ENCODE assay signal across 10 cellular contexts in the genomic region with DNA sequence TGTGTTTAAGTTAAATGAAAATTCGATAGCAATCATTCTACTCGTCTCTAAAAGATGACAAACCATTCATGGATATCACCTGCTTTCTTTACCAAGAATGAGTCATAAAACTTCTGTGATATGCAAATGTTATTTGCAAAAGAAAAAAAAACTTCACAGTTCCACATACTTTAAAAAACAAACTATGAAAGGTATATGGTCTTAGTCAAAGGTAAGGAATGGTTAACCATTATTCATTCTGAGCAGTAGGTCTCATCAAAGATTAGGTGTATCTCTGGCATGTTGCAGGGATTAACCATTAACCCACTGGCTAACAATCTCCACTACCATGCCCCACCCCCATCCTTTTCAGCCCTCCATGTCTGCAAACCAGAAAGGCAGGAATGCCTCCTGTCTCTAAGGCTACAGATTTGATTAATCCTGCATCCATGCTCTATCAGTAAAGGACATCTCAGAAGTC. TPM values are rescaled to one million over a fixed set of nuclear protein-coding genes. Genes with fewer than 3 reads are reported as not detected.
DNase-seq lines count a peak whose midpoint lies in the region; ATAC-seq and TF ChIP-seq lines count a peak whose summit lies in the region.
"Had no signal": no experiment of that assay in that cellular context is flagged by ENCODE, and none has a peak within 500 bp of the region (broad histone marks: within the 10 kb centered on the region; RNA-seq: fewer than 3 reads in every experiment).

No MANE protein-coding gene starts in this region.

- H3K4me3 ChIP-seq in CD8-positive, alpha-beta memory T cell (ENCODE audit: low read length), result no peak overlapping the region

- H3K9me3 ChIP-seq in CD8-positive, alpha-beta memory T cell (ENCODE audit: low read length), result no peaks in the 10 kb centered on the region

- H3K36me3 Mint-ChIP-seq in glutamatergic neuron (ENCODE audit: unreplicated experiment), result peaks cover 19% of the 10 kb centered on the region
- no peaks in the 10 kb centered on the region for H3K36me3 Mint-ChIP-seq in CD8-positive, alpha-beta memory T cell
- H3K36me3 Mint-ChIP-seq: stimulated activated naive B cell treated with anti-CD40 and anti-IgM and Interleukin-4, amounts not matched to agents 10 μg/mL and 1 μg/mL and 100 μg/mL, for 72 hours had no signal

- no peak overlapping the region for H3K27ac Mint-ChIP-seq in glutamatergic neuron (ENCODE audit: unreplicated experiment)
- H3K27ac Mint-ChIP-seq in CD8-positive, alpha-beta memory T cell, result no peak overlapping the region
- H3K27ac Mint-ChIP-seq: stimulated activated naive B cell treated with anti-CD40 and anti-IgM and Interleukin-4, amounts not matched to agents 10 μg/mL and 1 μg/mL and 100 μg/mL, for 72 hours had no signal

- H3K9me3 Mint-ChIP-seq in glutamatergic neuron (ENCODE audit: unreplicated experiment), result no peaks in the 10 kb centered on the region
- peaks cover 0 to 3% (median 1%) of the 10 kb centered on the region in 5 donors for H3K9me3 Mint-ChIP-seq in CD8-positive, alpha-beta memory T cell
- H3K9me3 Mint-ChIP-seq: stimulated activated naive B cell treated with anti-CD40 and anti-IgM and Interleukin-4, amounts not matched to agents 10 μg/mL and 1 μg/mL and 100 μg/mL, for 72 hours had no signal

- no peaks in the 10 kb centered on the region for H3K27me3 ChIP-seq in CD8-positive, alpha-beta memory T cell (ENCODE audit: insufficient read depth, low read length, poor library complexity, severe bottlenecking)

- peak; percentile 97 for DNase-seq in DMS53 (lab: John Stamatoyannopoulos, UW)
- no peak for DNase-seq in caudate nucleus (lab: John Stamatoyannopoulos, UW)
- no peak for DNase-seq in glutamatergic neuron
- DNase-seq in retina, result no peak
- DNase-seq in CD8-positive, alpha-beta memory T cell, result no peak
- DNase-seq: RPMI8226; stimulated activated naive B cell treated with anti-CD40 and anti-IgM and Interleukin-4, amounts not matched to agents 10 μg/mL and 1 μg/mL and 100 μg/mL, for 72 hours had no signal

- no peak overlapping the region for H3K4me3 Mint-ChIP-seq in glutamatergic neuron (ENCODE audit: unreplicated experiment)
- no peak overlapping the region for H3K4me3 Mint-ChIP-seq in CD8-positive, alpha-beta memory T cell
- H3K4me3 Mint-ChIP-seq: stimulated activated naive B cell treated with anti-CD40 and anti-IgM and Interleukin-4, amounts not matched to agents 10 μg/mL and 1 μg/mL and 100 μg/mL, for 72 hours had no signal

- no peaks in the 10 kb centered on the region for H3K4me1 ChIP-seq in CD8-positive, alpha-beta memory T cell (ENCODE audit: insufficient read depth, low read length)

- POLR2A ChIA-PET in CD8-positive, alpha-beta memory T cell (lab: Charles Lee), result no interaction called here

- peaks cover 2% of the 10 kb centered on the region for H3K27me3 Mint-ChIP-seq in glutamatergic neuron (ENCODE audit: unreplicated experiment)
- peaks cover 3 to 18% of the 10 kb centered on the region in 2 donors for H3K27me3 Mint-ChIP-seq in CD8-positive, alpha-beta memory T cell

- H3K4me1 Mint-ChIP-seq in glutamatergic neuron (ENCODE audit: low read depth, unreplicated experiment), result peaks cover 3% of the 10 kb centered on the region
- no peaks in the 10 kb centered on the region for H3K4me1 Mint-ChIP-seq in CD8-positive, alpha-beta memory T cell
- H3K4me1 Mint-ChIP-seq: stimulated activated naive B cell treated with anti-CD40 and anti-IgM and Interleukin-4, amounts not matched to agents 10 μg/mL and 1 μg/mL and 100 μg/mL, for 72 hours had no signal

- H3K36me3 ChIP-seq in CD8-positive, alpha-beta memory T cell (ENCODE audit: insufficient read depth, low read length), result no peaks in the 10 kb centered on the region

- no peak for TF ChIP-seq CTCF in glutamatergic neuron (IDR thresholded peaks at IDR 0.05; ENCODE audit: partially characterized antibody, unreplicated experiment)

- H3K27ac ChIP-seq in caudate nucleus (ENCODE audit: low read depth, low read length), result no peak overlapping the region
- no peak overlapping the region for H3K27ac ChIP-seq in CD8-positive, alpha-beta memory T cell (ENCODE audit: low read depth, low read length)

- ATAC-seq in GM21423 (IDR thresholded peaks at IDR 0.05; ENCODE audit: unreplicated experiment) (peak; percentile 68), HG03558 (IDR thresholded peaks at IDR 0.05; ENCODE audit: extremely low read depth, unreplicated experiment) (peak; percentile 80), esophagus mucosa (peak; percentile 32)
- ATAC-seq: stimulated activated naive B cell treated with anti-CD40 and anti-IgM and Interleukin-4, amounts not matched to agents 10 μg/mL and 1 μg/mL and 100 μg/mL, for 72 hours had no signal

- CTCF ChIA-PET in CD8-positive, alpha-beta memory T cell (lab: Charles Lee), result no interaction called here

RNA-seq across cellular contexts. Expression of a gene that starts 44.4 kb away (rescaled TPM):
- total RNA-seq in esophagus mucosa (25.3 TPM), glutamatergic neuron (ENCODE audit: unreplicated experiment) (1.7 TPM)
- total RNA-seq in CD8-positive, alpha-beta memory T cell, result under 1 TPM; 0.79 to 0.91 TPM
- polyA plus RNA-seq in CD8-positive, alpha-beta memory T cell, result 0.70 TPM
